ENCODE assay signal across 1 cellular context in genomic region chr16:21179126-21179982, GRCh38.
TF ChIP-seq lines count a peak whose summit lies in the region.

No MANE protein-coding gene starts in this region.

TF ChIP-seq in K562, 482 proteins besides CTCF, POLR2A, EP300 and RAD21 (continues in another document):
- TF ChIP-seq MXD1 (CRISPR knock-in tag; IDR thresholded peaks at IDR 0.05; ENCODE audit: borderline replicate concordance, poor library complexity, severe bottlenecking): no peak
- TF ChIP-seq SLC30A9 (CRISPR knock-in tag; IDR thresholded peaks at IDR 0.05): no peak
- TF ChIP-seq SRSF1 (IDR thresholded peaks at IDR 0.05; ENCODE audit: low read depth, low read length): no peak
- no peak for TF ChIP-seq HMG20A (CRISPR knock-in tag; conservative IDR thresholded peaks at IDR 0.05)
- TF ChIP-seq, protein P1, sequence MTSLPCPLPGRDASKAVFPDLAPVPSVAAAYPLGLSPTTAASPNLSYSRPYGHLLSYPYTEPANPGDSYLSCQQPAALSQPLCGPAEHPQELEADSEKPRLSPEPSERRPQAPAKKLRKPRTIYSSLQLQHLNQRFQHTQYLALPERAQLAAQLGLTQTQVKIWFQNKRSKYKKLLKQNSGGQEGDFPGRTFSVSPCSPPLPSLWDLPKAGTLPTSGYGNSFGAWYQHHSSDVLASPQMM (CRISPR knock-in tag; IDR thresholded peaks at IDR 0.05): no peak
- TF ChIP-seq BCOR (IDR thresholded peaks at IDR 0.05): peak; percentile 53; the same call in 1 of the 2 replicates
- TF ChIP-seq RBFOX2 (IDR thresholded peaks at IDR 0.05; ENCODE audit: low read depth, low read length): no peak
- TF ChIP-seq, protein P2, sequence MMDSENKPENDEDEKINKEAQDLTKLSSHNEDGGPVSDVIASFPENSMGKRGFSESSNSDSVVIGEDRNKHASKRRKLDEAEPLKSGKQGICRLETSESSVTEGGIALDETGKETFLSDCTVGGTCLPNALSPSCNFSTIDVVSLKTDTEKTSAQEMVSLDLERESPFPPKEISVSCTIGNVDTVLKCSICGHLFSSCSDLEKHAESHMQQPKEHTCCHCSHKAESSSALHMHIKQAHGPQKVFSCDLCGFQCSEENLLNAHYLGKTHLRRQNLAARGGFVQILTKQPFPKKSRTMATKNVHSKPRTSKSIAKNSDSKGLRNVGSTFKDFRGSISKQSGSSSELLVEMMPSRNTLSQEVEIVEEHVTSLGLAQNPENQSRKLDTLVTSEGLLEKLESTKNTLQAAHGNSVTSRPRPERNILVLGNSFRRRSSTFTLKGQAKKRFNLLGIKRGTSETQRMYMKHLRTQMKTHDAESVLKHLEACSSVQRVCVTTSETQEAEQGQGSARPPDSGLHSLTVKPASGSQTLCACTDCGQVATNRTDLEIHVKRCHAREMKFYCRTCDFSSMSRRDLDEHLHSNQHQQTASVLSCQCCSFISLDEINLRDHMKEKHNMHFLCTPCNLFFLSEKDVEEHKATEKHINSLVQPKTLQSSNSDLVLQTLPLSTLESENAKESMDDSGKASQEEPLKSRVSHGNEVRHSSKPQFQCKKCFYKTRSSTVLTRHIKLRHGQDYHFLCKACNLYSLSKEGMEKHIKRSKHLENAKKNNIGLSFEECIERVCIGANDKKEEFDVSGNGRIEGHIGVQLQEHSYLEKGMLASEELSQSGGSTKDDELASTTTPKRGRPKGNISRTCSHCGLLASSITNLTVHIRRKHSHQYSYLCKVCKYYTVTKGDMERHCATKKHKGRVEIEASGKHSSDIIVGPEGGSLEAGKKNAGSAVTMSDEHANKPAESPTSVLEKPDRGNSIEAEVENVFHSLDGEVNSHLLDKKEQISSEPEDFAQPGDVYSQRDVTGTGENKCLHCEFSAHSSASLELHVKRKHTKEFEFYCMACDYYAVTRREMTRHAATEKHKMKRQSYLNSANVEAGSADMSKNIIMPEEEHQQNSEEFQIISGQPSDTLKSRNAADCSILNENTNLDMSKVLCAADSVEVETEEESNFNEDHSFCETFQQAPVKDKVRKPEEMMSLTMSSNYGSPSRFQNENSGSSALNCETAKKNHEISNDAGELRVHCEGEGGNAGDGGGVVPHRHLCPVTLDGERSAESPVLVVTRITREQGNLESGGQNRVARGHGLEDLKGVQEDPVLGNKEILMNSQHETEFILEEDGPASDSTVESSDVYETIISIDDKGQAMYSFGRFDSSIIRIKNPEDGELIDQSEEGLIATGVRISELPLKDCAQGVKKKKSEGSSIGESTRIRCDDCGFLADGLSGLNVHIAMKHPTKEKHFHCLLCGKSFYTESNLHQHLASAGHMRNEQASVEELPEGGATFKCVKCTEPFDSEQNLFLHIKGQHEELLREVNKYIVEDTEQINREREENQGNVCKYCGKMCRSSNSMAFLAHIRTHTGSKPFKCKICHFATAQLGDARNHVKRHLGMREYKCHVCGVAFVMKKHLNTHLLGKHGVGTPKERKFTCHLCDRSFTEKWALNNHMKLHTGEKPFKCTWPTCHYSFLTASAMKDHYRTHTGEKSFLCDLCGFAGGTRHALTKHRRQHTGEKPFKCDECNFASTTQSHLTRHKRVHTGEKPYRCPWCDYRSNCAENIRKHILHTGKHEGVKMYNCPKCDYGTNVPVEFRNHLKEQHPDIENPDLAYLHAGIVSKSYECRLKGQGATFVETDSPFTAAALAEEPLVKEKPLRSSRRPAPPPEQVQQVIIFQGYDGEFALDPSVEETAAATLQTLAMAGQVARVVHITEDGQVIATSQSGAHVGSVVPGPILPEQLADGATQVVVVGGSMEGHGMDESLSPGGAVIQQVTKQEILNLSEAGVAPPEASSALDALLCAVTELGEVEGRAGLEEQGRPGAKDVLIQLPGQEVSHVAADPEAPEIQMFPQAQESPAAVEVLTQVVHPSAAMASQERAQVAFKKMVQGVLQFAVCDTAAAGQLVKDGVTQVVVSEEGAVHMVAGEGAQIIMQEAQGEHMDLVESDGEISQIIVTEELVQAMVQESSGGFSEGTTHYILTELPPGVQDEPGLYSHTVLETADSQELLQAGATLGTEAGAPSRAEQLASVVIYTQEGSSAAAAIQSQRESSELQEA (IDR thresholded peaks at IDR 0.05; ENCODE audit: low read depth): no peak
- peak; percentile 72 for TF ChIP-seq RBM25 (IDR thresholded peaks at IDR 0.05; ENCODE audit: low read depth, low read length, severe bottlenecking)
- TF ChIP-seq, protein P3, sequence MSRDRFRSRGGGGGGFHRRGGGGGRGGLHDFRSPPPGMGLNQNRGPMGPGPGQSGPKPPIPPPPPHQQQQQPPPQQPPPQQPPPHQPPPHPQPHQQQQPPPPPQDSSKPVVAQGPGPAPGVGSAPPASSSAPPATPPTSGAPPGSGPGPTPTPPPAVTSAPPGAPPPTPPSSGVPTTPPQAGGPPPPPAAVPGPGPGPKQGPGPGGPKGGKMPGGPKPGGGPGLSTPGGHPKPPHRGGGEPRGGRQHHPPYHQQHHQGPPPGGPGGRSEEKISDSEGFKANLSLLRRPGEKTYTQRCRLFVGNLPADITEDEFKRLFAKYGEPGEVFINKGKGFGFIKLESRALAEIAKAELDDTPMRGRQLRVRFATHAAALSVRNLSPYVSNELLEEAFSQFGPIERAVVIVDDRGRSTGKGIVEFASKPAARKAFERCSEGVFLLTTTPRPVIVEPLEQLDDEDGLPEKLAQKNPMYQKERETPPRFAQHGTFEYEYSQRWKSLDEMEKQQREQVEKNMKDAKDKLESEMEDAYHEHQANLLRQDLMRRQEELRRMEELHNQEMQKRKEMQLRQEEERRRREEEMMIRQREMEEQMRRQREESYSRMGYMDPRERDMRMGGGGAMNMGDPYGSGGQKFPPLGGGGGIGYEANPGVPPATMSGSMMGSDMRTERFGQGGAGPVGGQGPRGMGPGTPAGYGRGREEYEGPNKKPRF (IDR thresholded peaks at IDR 0.05; ENCODE audit: low read depth, low read length): no peak
- TF ChIP-seq, protein P4, sequence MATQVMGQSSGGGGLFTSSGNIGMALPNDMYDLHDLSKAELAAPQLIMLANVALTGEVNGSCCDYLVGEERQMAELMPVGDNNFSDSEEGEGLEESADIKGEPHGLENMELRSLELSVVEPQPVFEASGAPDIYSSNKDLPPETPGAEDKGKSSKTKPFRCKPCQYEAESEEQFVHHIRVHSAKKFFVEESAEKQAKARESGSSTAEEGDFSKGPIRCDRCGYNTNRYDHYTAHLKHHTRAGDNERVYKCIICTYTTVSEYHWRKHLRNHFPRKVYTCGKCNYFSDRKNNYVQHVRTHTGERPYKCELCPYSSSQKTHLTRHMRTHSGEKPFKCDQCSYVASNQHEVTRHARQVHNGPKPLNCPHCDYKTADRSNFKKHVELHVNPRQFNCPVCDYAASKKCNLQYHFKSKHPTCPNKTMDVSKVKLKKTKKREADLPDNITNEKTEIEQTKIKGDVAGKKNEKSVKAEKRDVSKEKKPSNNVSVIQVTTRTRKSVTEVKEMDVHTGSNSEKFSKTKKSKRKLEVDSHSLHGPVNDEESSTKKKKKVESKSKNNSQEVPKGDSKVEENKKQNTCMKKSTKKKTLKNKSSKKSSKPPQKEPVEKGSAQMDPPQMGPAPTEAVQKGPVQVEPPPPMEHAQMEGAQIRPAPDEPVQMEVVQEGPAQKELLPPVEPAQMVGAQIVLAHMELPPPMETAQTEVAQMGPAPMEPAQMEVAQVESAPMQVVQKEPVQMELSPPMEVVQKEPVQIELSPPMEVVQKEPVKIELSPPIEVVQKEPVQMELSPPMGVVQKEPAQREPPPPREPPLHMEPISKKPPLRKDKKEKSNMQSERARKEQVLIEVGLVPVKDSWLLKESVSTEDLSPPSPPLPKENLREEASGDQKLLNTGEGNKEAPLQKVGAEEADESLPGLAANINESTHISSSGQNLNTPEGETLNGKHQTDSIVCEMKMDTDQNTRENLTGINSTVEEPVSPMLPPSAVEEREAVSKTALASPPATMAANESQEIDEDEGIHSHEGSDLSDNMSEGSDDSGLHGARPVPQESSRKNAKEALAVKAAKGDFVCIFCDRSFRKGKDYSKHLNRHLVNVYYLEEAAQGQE (CRISPR knock-in tag; IDR thresholded peaks at IDR 0.05; ENCODE audit: low read depth): no peak
- TF ChIP-seq, protein P5, sequence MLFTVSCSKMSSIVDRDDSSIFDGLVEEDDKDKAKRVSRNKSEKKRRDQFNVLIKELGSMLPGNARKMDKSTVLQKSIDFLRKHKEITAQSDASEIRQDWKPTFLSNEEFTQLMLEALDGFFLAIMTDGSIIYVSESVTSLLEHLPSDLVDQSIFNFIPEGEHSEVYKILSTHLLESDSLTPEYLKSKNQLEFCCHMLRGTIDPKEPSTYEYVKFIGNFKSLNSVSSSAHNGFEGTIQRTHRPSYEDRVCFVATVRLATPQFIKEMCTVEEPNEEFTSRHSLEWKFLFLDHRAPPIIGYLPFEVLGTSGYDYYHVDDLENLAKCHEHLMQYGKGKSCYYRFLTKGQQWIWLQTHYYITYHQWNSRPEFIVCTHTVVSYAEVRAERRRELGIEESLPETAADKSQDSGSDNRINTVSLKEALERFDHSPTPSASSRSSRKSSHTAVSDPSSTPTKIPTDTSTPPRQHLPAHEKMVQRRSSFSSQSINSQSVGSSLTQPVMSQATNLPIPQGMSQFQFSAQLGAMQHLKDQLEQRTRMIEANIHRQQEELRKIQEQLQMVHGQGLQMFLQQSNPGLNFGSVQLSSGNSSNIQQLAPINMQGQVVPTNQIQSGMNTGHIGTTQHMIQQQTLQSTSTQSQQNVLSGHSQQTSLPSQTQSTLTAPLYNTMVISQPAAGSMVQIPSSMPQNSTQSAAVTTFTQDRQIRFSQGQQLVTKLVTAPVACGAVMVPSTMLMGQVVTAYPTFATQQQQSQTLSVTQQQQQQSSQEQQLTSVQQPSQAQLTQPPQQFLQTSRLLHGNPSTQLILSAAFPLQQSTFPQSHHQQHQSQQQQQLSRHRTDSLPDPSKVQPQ (CRISPR knock-in tag; IDR thresholded peaks at IDR 0.05; ENCODE audit: borderline replicate concordance): no peak
- no peak for TF ChIP-seq ZBTB43 (CRISPR knock-in tag; IDR thresholded peaks at IDR 0.05)
- TF ChIP-seq ADNP (tag; IDR thresholded peaks at IDR 0.05): peak; percentile 58
- TF ChIP-seq NCOR1 (IDR thresholded peaks at IDR 0.05): no peak
- 0 out of 4 replicates have a peak, but pooled peaks of 1 of the 2 experiments have one; percentile 14 for TF ChIP-seq KDM1A (IDR thresholded peaks at IDR 0.05)
- no peak for TF ChIP-seq ZNF165 (CRISPR knock-in tag; IDR thresholded peaks at IDR 0.05; ENCODE audit: borderline replicate concordance)
- no peak for TF ChIP-seq ZNF134 (CRISPR knock-in tag; conservative IDR thresholded peaks at IDR 0.05)
- TF ChIP-seq MXI1 (IDR thresholded peaks at IDR 0.05; ENCODE audit: low read depth, low read length): no peak
- no peak for TF ChIP-seq SREBF1 (IDR thresholded peaks at IDR 0.05; ENCODE audit: borderline replicate concordance, low read depth, low read length)
- TF ChIP-seq TAF7 (tag; IDR thresholded peaks at IDR 0.05): no peak
- TF ChIP-seq MITF (IDR thresholded peaks at IDR 0.05): no peak
- no peak for TF ChIP-seq ETV6 (IDR thresholded peaks at IDR 0.05; ENCODE audit: borderline replicate concordance in 1 of 2, low read depth in 2 of 2, low read length in 1 of 2)
- TF ChIP-seq ETV6 (CRISPR knock-in tag; IDR thresholded peaks at IDR 0.05; ENCODE audit: borderline replicate concordance): no peak
- TF ChIP-seq CBFA2T3 (IDR thresholded peaks at IDR 0.05): no peak
- TF ChIP-seq PHB (CRISPR knock-in tag; IDR thresholded peaks at IDR 0.05): no peak
- no peak for TF ChIP-seq XRCC4 (IDR thresholded peaks at IDR 0.05; ENCODE audit: extremely low read depth, insufficient read depth, insufficient read length)
- TF ChIP-seq RBM14 (IDR thresholded peaks at IDR 0.05; ENCODE audit: borderline replicate concordance, insufficient read depth, low read depth, low read length): no peak
- TF ChIP-seq, protein P6, sequence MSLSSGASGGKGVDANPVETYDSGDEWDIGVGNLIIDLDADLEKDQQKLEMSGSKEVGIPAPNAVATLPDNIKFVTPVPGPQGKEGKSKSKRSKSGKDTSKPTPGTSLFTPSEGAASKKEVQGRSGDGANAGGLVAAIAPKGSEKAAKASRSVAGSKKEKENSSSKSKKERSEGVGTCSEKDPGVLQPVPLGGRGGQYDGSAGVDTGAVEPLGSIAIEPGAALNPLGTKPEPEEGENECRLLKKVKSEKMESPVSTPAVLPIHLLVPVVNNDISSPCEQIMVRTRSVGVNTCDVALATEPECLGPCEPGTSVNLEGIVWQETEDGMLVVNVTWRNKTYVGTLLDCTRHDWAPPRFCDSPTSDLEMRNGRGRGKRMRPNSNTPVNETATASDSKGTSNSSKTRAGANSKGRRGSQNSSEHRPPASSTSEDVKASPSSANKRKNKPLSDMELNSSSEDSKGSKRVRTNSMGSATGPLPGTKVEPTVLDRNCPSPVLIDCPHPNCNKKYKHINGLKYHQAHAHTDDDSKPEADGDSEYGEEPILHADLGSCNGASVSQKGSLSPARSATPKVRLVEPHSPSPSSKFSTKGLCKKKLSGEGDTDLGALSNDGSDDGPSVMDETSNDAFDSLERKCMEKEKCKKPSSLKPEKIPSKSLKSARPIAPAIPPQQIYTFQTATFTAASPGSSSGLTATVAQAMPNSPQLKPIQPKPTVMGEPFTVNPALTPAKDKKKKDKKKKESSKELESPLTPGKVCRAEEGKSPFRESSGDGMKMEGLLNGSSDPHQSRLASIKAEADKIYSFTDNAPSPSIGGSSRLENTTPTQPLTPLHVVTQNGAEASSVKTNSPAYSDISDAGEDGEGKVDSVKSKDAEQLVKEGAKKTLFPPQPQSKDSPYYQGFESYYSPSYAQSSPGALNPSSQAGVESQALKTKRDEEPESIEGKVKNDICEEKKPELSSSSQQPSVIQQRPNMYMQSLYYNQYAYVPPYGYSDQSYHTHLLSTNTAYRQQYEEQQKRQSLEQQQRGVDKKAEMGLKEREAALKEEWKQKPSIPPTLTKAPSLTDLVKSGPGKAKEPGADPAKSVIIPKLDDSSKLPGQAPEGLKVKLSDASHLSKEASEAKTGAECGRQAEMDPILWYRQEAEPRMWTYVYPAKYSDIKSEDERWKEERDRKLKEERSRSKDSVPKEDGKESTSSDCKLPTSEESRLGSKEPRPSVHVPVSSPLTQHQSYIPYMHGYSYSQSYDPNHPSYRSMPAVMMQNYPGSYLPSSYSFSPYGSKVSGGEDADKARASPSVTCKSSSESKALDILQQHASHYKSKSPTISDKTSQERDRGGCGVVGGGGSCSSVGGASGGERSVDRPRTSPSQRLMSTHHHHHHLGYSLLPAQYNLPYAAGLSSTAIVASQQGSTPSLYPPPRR (CRISPR knock-in tag; IDR thresholded peaks at IDR 0.05; ENCODE audit: borderline replicate concordance): no peak
